In the genomic region with DNA sequence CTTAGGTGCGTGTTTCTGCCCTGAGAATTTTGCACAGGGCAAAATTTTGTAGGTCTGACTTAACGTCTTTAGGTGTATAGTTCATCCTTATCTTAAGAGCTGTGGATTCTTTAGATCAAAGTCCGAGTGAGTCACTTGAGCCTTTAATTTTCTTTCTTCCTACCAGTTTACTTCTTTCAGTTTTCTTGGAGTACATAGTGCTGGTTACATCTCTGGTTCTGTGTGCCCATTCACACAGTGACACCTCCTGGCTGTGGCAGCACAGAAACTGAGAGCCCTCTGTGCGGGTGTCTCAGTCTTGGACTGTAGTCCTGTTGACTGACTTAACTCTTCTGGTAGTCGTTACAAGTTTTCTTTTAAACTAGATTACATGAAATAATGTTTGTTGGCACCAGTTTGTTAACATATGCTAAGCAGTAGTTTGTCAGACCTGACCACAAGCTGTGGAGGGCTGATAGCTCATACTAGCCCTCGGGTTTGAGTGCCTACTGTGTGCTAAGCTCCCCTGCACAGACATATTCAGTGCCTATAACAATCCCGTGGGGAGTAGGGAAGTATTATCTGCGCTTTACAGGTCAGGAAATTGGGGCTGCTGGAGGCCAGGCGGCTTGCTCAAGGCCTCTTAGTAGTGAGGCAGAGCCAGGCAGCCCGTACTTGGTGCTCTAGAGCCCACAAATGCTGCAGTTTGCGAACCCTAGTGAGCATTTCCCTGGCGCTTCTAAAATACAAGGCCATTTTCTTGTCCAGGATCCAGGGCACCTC, we compare ENCODE assay signal across 8 cellular contexts. TPM values are rescaled to one million over a fixed set of nuclear protein-coding genes. Genes with fewer than 3 reads are reported as not detected.
A peak's percentile ranks its signal among the peaks of the same experiment; 100 is the strongest.
DNase-seq lines count a peak whose midpoint lies in the region; ATAC-seq, FAIRE-seq and TF ChIP-seq lines count a peak whose summit lies in the region.

No MANE protein-coding gene starts in this region.

- POLR2A ChIA-PET in HCT116 (lab: Charles Lee) = interaction anchor here (2.2 kb wide), 1 partner anchor 42 kb away, joined by 8 read pairs; no protein-coding TSS in a partner anchor

- peaks cover 80% of the 10 kb centered on the region for H3K79me2 ChIP-seq in HCT116 (ENCODE audit: insufficient read depth, low read length)

- TF ChIP-seq CTCF in D721Med (IDR thresholded peaks at IDR 0.05; ENCODE audit: insufficient read depth, missing control alignments) = peak; percentile 26
- TF ChIP-seq CTCF in HCT116 (IDR thresholded peaks at IDR 0.05 in 2 of 3, conservative IDR thresholded peaks at IDR 0.05 in 1 of 3; ENCODE audit: borderline replicate concordance in 1 of 3, insufficient read depth in 1 of 3, low read depth in 2 of 3, low read length in 2 of 3) = peak; percentile 44 to 53 (median 50); a peak in 5 of 6 replicates
- TF ChIP-seq CTCF in astrocyte of the spinal cord (IDR thresholded peaks at IDR 0.05; ENCODE audit: low read depth, low read length) = peak; percentile 47
- TF ChIP-seq CTCF in kidney (IDR thresholded peaks at IDR 0.05; ENCODE audit: borderline replicate concordance, extremely low read depth, insufficient read depth) = peak; percentile 39

- RAD21 ChIA-PET in HCT116 (lab: Charles Lee; ENCODE audit: low non-redundant PET in 1 of 2, low total read pairs in 2 of 2, uncharacterized antibody in 2 of 2, unreplicated experiment in 2 of 2) = no interaction called here

- TF ChIP-seq RAD21 in HCT116 (IDR thresholded peaks at IDR 0.05; ENCODE audit: low read depth) = peak; percentile 71

- H3K9me3 ChIP-seq in HCT116 (ENCODE audit: control insufficient read depth in 1 of 2, insufficient read depth in 1 of 2, low read depth in 1 of 2, low read length in 2 of 2) = no peaks in the 10 kb centered on the region
- no peaks in the 10 kb centered on the region for H3K9me3 ChIP-seq in SK-N-MC (ENCODE audit: low read depth, low read length)
- no peaks in the 10 kb centered on the region for H3K9me3 ChIP-seq in kidney (ENCODE audit: control insufficient read depth in 1 of 2, low read length in 2 of 2)

- TF ChIP-seq POLR2A in HCT116 (IDR thresholded peaks at IDR 0.05; ENCODE audit: borderline replicate concordance, extremely low read depth, insufficient read depth, insufficient read length) = no peak

- peaks cover 39 to 59% of the 10 kb centered on the region in 2 experiments for H3K4me1 ChIP-seq in HCT116 (ENCODE audit: control insufficient read depth in 1 of 2, insufficient read depth in 2 of 2, low read length in 2 of 2)
- H3K4me1 ChIP-seq in kidney (ENCODE audit: control insufficient read depth in 1 of 2, insufficient read depth in 1 of 2, low read depth in 1 of 2, low read length in 2 of 2) = peaks cover 32 to 37% of the 10 kb centered on the region in 2 donors

- H2AFZ ChIP-seq in HCT116 (ENCODE audit: low read depth, low read length, poor library complexity, severe bottlenecking) = no peak overlapping the region

- TSS peak; percentile 35 for BruUV-seq in HCT116 (replicated peaks; lab: Mats Ljungman, UMichigan)

- peaks cover 31% of the 10 kb centered on the region; the same call in 1 of the 2 replicates for H4K20me1 ChIP-seq in HCT116 (ENCODE audit: insufficient read depth)

- H3K36me3 ChIP-seq in HCT116 (ENCODE audit: control insufficient read depth in 1 of 2, insufficient read depth in 2 of 2, low read length in 2 of 2) (peaks cover 0 to 3% of the 10 kb centered on the region in 2 experiments; a peak in 1 of 4 replicates), SK-N-MC (ENCODE audit: insufficient read depth, low read length) (peaks cover 10% of the 10 kb centered on the region), kidney (ENCODE audit: control insufficient read depth in 1 of 2, insufficient read depth in 2 of 2, low read length in 2 of 2) (no peaks in the 10 kb centered on the region)

- ATAC-seq in HCT116 (peak; percentile 44), GM21515 (IDR thresholded peaks at IDR 0.05; ENCODE audit: unreplicated experiment) (no peak)

- no peak for DNase-seq in D721Med (ENCODE audit: insufficient read length, low spot score)
- no peak for DNase-seq in HCT116 (ENCODE audit: low read depth, low spot score)
- no peak for DNase-seq in SK-N-MC (ENCODE audit: low read depth, low spot score)
- DNase-seq in astrocyte of the spinal cord (ENCODE audit: low read depth, low spot score) = peak; percentile 50
- no peak for DNase-seq in kidney
- DNase-seq in stimulated activated CD4-positive, alpha-beta T cell treated with anti-CD3 and anti-CD28 coated beads, Interleukin-2, amount 100 ng/mL, for 24 hours = peak; percentile 58 to 61
- DNase-seq in DMS153 (lab: John Stamatoyannopoulos, UW) = no peak

- CTCF ChIA-PET in HCT116 (lab: Charles Lee) = no interaction called here

- H3K9me2 ChIP-seq in HCT116 (ENCODE audit: insufficient read depth) = no peaks in the 10 kb centered on the region

- in situ Hi-C loops in astrocyte of the spinal cord (cut with HindIII; ENCODE audit: low sequenced_read_pairs) = no loop called here

- H3K27ac ChIP-seq in HCT116 (ENCODE audit: low read depth, low read length) (peak overlapping the region; percentile 81), SK-N-MC (peak overlapping the region; percentile 72), kidney (ENCODE audit: low read depth in 2 of 2, low read length in 2 of 2) (peak overlapping the region; percentile 0 to 45)

- FAIRE-seq in D721Med (lab: Jason Lieb, UNC) (no peak), kidney (lab: Jason Lieb, UNC) (no peak)

- peak overlapping the region; percentile 76 for H3K4me2 ChIP-seq in HCT116 (ENCODE audit: low read length)

- intact Hi-C loops in HCT116 (cut with micrococcal nuclease) = loop anchor here (2.0 to 5.0 kb wide), 2 partner anchors 40 to 80 kb away; no protein-coding TSS in a partner anchor
- intact Hi-C loops in kidney (cut with DNase I) = no loop called here

- H3K9ac ChIP-seq in HCT116 (ENCODE audit: low read length) = peak overlapping the region; percentile 89
- H3K9ac ChIP-seq in SK-N-MC (ENCODE audit: insufficient read length) = peak overlapping the region; percentile 85
- H3K9ac ChIP-seq in kidney (ENCODE audit: low read length in 2 of 2) = peak overlapping the region; percentile 6 to 81

- H3K4me3 ChIP-seq in HCT116 (replicated peaks in 1 of 2; ENCODE audit: low read depth in 1 of 2, low read length in 2 of 2) (peak overlapping the region; percentile 56 to 68), SK-N-MC (peak overlapping the region; percentile 96), astrocyte of the spinal cord (ENCODE audit: low read depth, low read length) (peak overlapping the region; percentile 80), kidney (ENCODE audit: low read length in 2 of 2) (peak overlapping the region; percentile 57 to 89)

- H3K27me3 ChIP-seq in HCT116 (ENCODE audit: insufficient read depth, low read length) = no peaks in the 10 kb centered on the region

TF ChIP-seq in HCT116, 20 proteins besides CTCF, POLR2A, EP300 and RAD21 (continues in another document):
- TF ChIP-seq, protein P1, sequence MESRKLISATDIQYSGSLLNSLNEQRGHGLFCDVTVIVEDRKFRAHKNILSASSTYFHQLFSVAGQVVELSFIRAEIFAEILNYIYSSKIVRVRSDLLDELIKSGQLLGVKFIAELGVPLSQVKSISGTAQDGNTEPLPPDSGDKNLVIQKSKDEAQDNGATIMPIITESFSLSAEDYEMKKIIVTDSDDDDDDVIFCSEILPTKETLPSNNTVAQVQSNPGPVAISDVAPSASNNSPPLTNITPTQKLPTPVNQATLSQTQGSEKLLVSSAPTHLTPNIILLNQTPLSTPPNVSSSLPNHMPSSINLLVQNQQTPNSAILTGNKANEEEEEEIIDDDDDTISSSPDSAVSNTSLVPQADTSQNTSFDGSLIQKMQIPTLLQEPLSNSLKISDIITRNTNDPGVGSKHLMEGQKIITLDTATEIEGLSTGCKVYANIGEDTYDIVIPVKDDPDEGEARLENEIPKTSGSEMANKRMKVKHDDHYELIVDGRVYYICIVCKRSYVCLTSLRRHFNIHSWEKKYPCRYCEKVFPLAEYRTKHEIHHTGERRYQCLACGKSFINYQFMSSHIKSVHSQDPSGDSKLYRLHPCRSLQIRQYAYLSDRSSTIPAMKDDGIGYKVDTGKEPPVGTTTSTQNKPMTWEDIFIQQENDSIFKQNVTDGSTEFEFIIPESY (IDR thresholded peaks at IDR 0.05; ENCODE audit: extremely low read depth, insufficient replicate concordance, low read length) = no peak
- TF ChIP-seq POLR2AphosphoS5 (IDR thresholded peaks at IDR 0.05; ENCODE audit: low read depth, low read length) (no peak), CBX3 (IDR thresholded peaks at IDR 0.05; ENCODE audit: low read depth) (no peak), EZH2 (IDR thresholded peaks at IDR 0.05) (no peak), EZH2phosphoT487 (IDR thresholded peaks at IDR 0.05; ENCODE audit: borderline replicate concordance) (no peak), ELF1 (IDR thresholded peaks at IDR 0.05; ENCODE audit: borderline replicate concordance, low read depth) (no peak), ZFX (IDR thresholded peaks at IDR 0.05) (no peak)
- TF ChIP-seq, protein P2, sequence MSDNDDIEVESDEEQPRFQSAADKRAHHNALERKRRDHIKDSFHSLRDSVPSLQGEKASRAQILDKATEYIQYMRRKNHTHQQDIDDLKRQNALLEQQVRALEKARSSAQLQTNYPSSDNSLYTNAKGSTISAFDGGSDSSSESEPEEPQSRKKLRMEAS (IDR thresholded peaks at IDR 0.05) = no peak

RNA-seq across cellular contexts. Expression of a gene that starts 1.6 kb away (rescaled TPM):
- total RNA-seq in HCT116 (2021; ENCODE audit: unreplicated experiment) (130 TPM), kidney (91.0 TPM)
- polyA plus RNA-seq in HCT116 (2012) = 60.5 and 73.9 TPM in 2 replicates
- polyA plus RNA-seq in kidney (ENCODE audit: insufficient read depth, low read depth, low replicate concordance) = 18.0 TPM

Comparison
In these comparisons a context has a peak if more than half of its experiments do, and no peak if none do; other contexts are left out.
1. DNase-seq: peak in astrocyte of the spinal cord (single experiment) and stimulated activated CD4-positive, alpha-beta T cell treated with anti-CD3 and anti-CD28 coated beads, Interleukin-2, amount 100 ng/mL, for 24 hours (2 of 2); none in D721Med (single experiment), HCT116 (single experiment), SK-N-MC (single experiment), kidney (single experiment) and DMS153 (single experiment).
2. H3K27ac ChIP-seq: peak in every context shown above with its lines; median percentile 81 in HCT116; 72 in SK-N-MC; 22 in kidney.
3. Peak in every context shown above with its lines, with median percentiles within 50 percentile points of each other: CTCF ChIP-seq, H3K4me3 ChIP-seq and H3K9ac ChIP-seq.